In the genomic region with DNA sequence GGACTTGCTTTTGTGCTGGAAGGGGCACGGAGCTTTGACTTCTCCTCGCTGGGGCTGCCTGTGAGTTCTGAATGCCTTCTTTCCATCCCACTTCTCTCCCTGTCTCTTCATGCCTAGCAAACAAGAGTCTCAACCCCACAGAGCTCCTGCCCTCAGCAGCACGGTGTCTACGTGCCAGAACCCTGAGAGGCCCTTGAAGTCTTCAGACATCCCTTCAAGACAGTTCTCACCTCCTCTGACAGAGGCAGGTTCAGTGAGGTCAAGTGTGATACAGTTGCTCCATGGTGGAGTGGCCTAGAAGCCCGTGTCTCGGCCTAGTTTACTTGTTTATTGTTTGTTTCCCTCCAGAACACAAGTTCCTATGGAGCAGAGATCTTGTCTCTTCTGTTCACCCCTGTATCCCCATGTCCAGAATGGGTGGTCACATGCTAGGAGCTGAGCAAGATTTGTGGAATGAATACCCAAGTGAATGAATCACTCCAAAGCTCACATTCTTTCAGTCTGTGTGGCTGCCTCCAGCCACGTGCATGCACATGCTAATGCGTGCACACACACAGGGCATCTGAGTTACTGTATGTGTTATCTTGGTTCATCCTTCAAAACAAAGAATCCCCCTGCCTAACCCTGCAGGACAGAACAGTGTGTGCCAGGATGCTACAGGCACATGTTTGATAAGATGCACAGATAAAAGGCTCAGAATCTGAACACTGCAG, we compare ENCODE assay signal across 14 cellular contexts.
DNase-seq lines count a peak whose midpoint lies in the region; ATAC-seq lines count a peak whose summit lies in the region.
"Had no signal": no experiment of that assay in that cellular context is flagged by ENCODE, and none has a peak within 500 bp of the region (broad histone marks: within the 10 kb centered on the region; RNA-seq: fewer than 3 reads in every experiment).

No MANE protein-coding gene starts in this region.

- peak overlapping the region; percentile 51 for H2AFZ ChIP-seq in ACC112 (ENCODE audit: low read length, unreplicated experiment)

- peak overlapping the region; percentile 94 for H3K27ac ChIP-seq in ACC112 (ENCODE audit: low read depth, low read length)
- H3K27ac ChIP-seq in HUES64 (ENCODE audit: low read depth, low read length): peak overlapping the region; percentile 61
- peak overlapping the region; percentile 22 for H3K27ac ChIP-seq in ectodermal cell (ENCODE audit: insufficient read depth, low read depth, low read length, poor library complexity, severe bottlenecking)
- H3K27ac ChIP-seq in mesodermal cell (ENCODE audit: low read depth, low read length, severe bottlenecking): peak overlapping the region; percentile 98
- H3K27ac ChIP-seq: C4-2B had no signal

- ATAC-seq in HG03442 (IDR thresholded peaks at IDR 0.05; ENCODE audit: unreplicated experiment): no peak
- ATAC-seq in HG03095 (IDR thresholded peaks at IDR 0.05; ENCODE audit: unreplicated experiment): no peak
- ATAC-seq: naive thymus-derived CD8-positive, alpha-beta T cell; stimulated activated effector memory CD8-positive, alpha-beta T cell treated with anti-CD3 and anti-CD28 coated beads, Interleukin-12 subunit alpha, Interleukin-12 subunit beta, amount 100 ng/mL, for 72 hours had no signal

- DNase-seq in Ammon's horn (ENCODE audit: low spot score) (no peak), HuH-7.5 (ENCODE audit: low spot score) (no peak)
- DNase-seq: activated CD4-positive, alpha-beta T cell treated with anti-CD3 and anti-CD28 coated beads, Interleukin-2, amount 10 ng/mL, durations not matched to agents 7 days and 5 days; cerebellar nuclear complex; naive thymus-derived CD8-positive, alpha-beta T cell; NCI-H446 had no signal

- WGBS in HUES64: 80% methylated on average over 8 of the region's 8 CpGs
- 86 to 89% methylated on average over 8 of the region's 8 CpGs for WGBS in ectodermal cell, 2 experiments
- WGBS in mesodermal cell (ENCODE audit: insufficient coverage in 2 of 2), 2 experiments: 66 to 96% methylated on average over 2 to 3 of the region's 8 CpGs

- no peaks in the 10 kb centered on the region for H3K27me3 ChIP-seq in ACC112 (ENCODE audit: insufficient read depth, low read length)
- no peaks in the 10 kb centered on the region for H3K27me3 ChIP-seq in HUES64 (ENCODE audit: insufficient read depth, low read length)
- no peaks in the 10 kb centered on the region for H3K27me3 ChIP-seq in ectodermal cell (ENCODE audit: control insufficient read depth, insufficient read depth, low read length, poor library complexity, severe bottlenecking)

- H3K36me3 ChIP-seq in ACC112 (ENCODE audit: insufficient read depth, low read length): no peaks in the 10 kb centered on the region
- no peaks in the 10 kb centered on the region for H3K36me3 ChIP-seq in HUES64 (ENCODE audit: insufficient read depth, low read length)
- H3K36me3 ChIP-seq in ectodermal cell (ENCODE audit: control insufficient read depth, insufficient read depth, low read length): no peaks in the 10 kb centered on the region
- peaks cover 15% of the 10 kb centered on the region for H3K36me3 ChIP-seq in mesodermal cell (ENCODE audit: control insufficient read depth, insufficient read depth, low read length)

- H3K4me3 ChIP-seq in ACC112 (ENCODE audit: low read depth, low read length): peak overlapping the region; percentile 69
- H3K4me3 ChIP-seq in HUES64 (ENCODE audit: low read length): no peak overlapping the region
- H3K4me3 ChIP-seq in ectodermal cell (ENCODE audit: insufficient read depth, low read depth, low read length): no peak overlapping the region
- no peak overlapping the region for H3K4me3 ChIP-seq in mesodermal cell (ENCODE audit: extremely low read depth, insufficient read depth, low read length, poor library complexity, severe bottlenecking)

- H3K79me2 ChIP-seq in ACC112 (ENCODE audit: control insufficient read depth, insufficient read depth, low read length, unreplicated experiment): no peaks in the 10 kb centered on the region

- H3K9me3 ChIP-seq in HUES64 (ENCODE audit: insufficient read depth, low read depth, low read length) (no peaks in the 10 kb centered on the region), ectodermal cell (ENCODE audit: control insufficient read depth, low read length) (no peaks in the 10 kb centered on the region), mesodermal cell (ENCODE audit: control insufficient read depth, low read length) (no peaks in the 10 kb centered on the region)

- peak overlapping the region; percentile 20; the same call in 1 of the 2 replicates for H3K9ac ChIP-seq in HUES64 (ENCODE audit: low read depth, low read length)

- H3K4me1 ChIP-seq in ACC112 (ENCODE audit: control insufficient read depth, insufficient read depth, low read length, unreplicated experiment) (peaks cover 22% of the 10 kb centered on the region), HUES64 (ENCODE audit: insufficient read depth, low read length) (peaks cover 21% of the 10 kb centered on the region), ectodermal cell (ENCODE audit: control insufficient read depth, insufficient read depth, low read length) (peaks cover 5% of the 10 kb centered on the region), mesodermal cell (ENCODE audit: control insufficient read depth, insufficient read depth, low read length, poor library complexity, severe bottlenecking) (peaks cover 39% of the 10 kb centered on the region)

Comparison
In these comparisons a context has a peak if more than half of its experiments do, and no peak if none do; other contexts are left out.
1. H3K27ac ChIP-seq: peak in every context shown above with its lines; median percentile 98 in mesodermal cell; 94 in ACC112; 61 in HUES64; 22 in ectodermal cell.